ENCODE assay signal across 8 cellular contexts in genomic region chr20:31716818-31717477, GRCh38. TPM values are rescaled to one million over a fixed set of nuclear protein-coding genes. Genes with fewer than 3 reads are reported as not detected.
DNase-seq lines count a peak whose midpoint lies in the region; ATAC-seq and TF ChIP-seq lines count a peak whose summit lies in the region.

No MANE protein-coding gene starts in this region.

- peak overlapping the region; percentile 36; the same call in 1 of the 2 replicates for H3K9ac ChIP-seq in SU-DHL-6 (ENCODE audit: low read length)

- no peak for ATAC-seq in HG03025 (IDR thresholded peaks at IDR 0.05; ENCODE audit: low FRiP score, unreplicated experiment)

- peak overlapping the region; percentile 10 for H3K27ac Mint-ChIP-seq in glutamatergic neuron (ENCODE audit: unreplicated experiment)

- H3K4me1 Mint-ChIP-seq in glutamatergic neuron (ENCODE audit: low read depth, unreplicated experiment): peaks cover 64% of the 10 kb centered on the region

- no peaks in the 10 kb centered on the region for H3K27me3 ChIP-seq in SU-DHL-6 (ENCODE audit: low read length)

- DNase-seq in activated CD8-positive, alpha-beta memory T cell treated with anti-CD3 and anti-CD28 coated beads for 24 hours: peak; percentile 78
- DNase-seq in activated CD8-positive, alpha-beta memory T cell treated with anti-CD3 and anti-CD28 coated beads, Interleukin-2, amount 50 U/mL, for 48 hours: no peak
- DNase-seq in glutamatergic neuron (no peak), NCI-H510A (lab: John Stamatoyannopoulos, UW) (no peak), foreskin melanocyte (no peak)

- H3K9me3 Mint-ChIP-seq in glutamatergic neuron (ENCODE audit: unreplicated experiment): peaks cover 12% of the 10 kb centered on the region

- peaks cover 16% of the 10 kb centered on the region for H3F3A ChIP-seq in SU-DHL-6 (ENCODE audit: insufficient read depth)

- no peak overlapping the region for H2AFZ ChIP-seq in SU-DHL-6 (ENCODE audit: low read depth, low read length, severe bottlenecking)

- peak overlapping the region; percentile 67 for H3K4me3 Mint-ChIP-seq in glutamatergic neuron (ENCODE audit: unreplicated experiment)

- H3K27me3 Mint-ChIP-seq in glutamatergic neuron (ENCODE audit: unreplicated experiment): peaks cover 2% of the 10 kb centered on the region

- TF ChIP-seq CTCF in SU-DHL-6 (IDR thresholded peaks at IDR 0.05; ENCODE audit: insufficient read depth, low read length, poor library complexity, severe bottlenecking) (no peak), glutamatergic neuron (IDR thresholded peaks at IDR 0.05; ENCODE audit: partially characterized antibody, unreplicated experiment) (no peak)

- peak overlapping the region; percentile 27 for H3K4me3 ChIP-seq in SU-DHL-6 (ENCODE audit: insufficient read depth, low read length, poor library complexity, severe bottlenecking)

- no peaks in the 10 kb centered on the region for H3K36me3 ChIP-seq in SU-DHL-6 (ENCODE audit: low read length)

- H3K4me2 ChIP-seq in SU-DHL-6 (ENCODE audit: low read depth, low read length, poor library complexity, severe bottlenecking): peak overlapping the region; percentile 78

- H3K79me2 ChIP-seq in SU-DHL-6 (ENCODE audit: insufficient read depth, low read length): peaks cover 88% of the 10 kb centered on the region

- peak overlapping the region; percentile 78 for H3K27ac ChIP-seq in SU-DHL-6 (ENCODE audit: low read depth, low read length)
- H3K27ac ChIP-seq in temporal lobe (ENCODE audit: low read depth, low read length): peak overlapping the region; percentile 100

- no peaks in the 10 kb centered on the region for H3K9me3 ChIP-seq in SU-DHL-6 (ENCODE audit: insufficient read depth, low read length)

- no peaks in the 10 kb centered on the region for H4K20me1 ChIP-seq in SU-DHL-6 (ENCODE audit: low read depth, low read length)

- H3K9me2 ChIP-seq in SU-DHL-6 (replicated peaks; ENCODE audit: insufficient read depth, low read length): no peaks in the 10 kb centered on the region

- H3K36me3 Mint-ChIP-seq in glutamatergic neuron (ENCODE audit: unreplicated experiment): peaks cover 4% of the 10 kb centered on the region

RNA-seq across cellular contexts. Expression of gene BCL2L1, which starts 5.7 kb away (rescaled TPM):
- 136 TPM for total RNA-seq in glutamatergic neuron (ENCODE audit: unreplicated experiment)
- total RNA-seq in temporal lobe: 42.5 TPM

RNA-seq across cellular contexts. Expression of gene TPX2, which starts 22.1 kb away (rescaled TPM):
- total RNA-seq in glutamatergic neuron (ENCODE audit: unreplicated experiment): 44.7 TPM
- total RNA-seq in temporal lobe: 6.6 TPM
